ENCODE assay signal across 15 cellular contexts in genomic region chr2:229835601-229836283, GRCh38.
DNase-seq lines count a peak whose midpoint lies in the region; ATAC-seq, FAIRE-seq and TF ChIP-seq lines count a peak whose summit lies in the region.
"Had no signal": no experiment of that assay in that cellular context is flagged by ENCODE, and none has a peak within 500 bp of the region (broad histone marks: within the 10 kb centered on the region; RNA-seq: fewer than 3 reads in every experiment).

No MANE protein-coding gene starts in this region.

- no peak overlapping the region for H3K4me3 ChIP-seq in pancreas
- H3K4me3 ChIP-seq: heart left ventricle, uterus had no signal

- ATAC-seq in activated T-cell treated with anti-CD3 and anti-CD28 coated beads, Interleukin-2, amount 50 U/mL, for 4 hours = peak; percentile 37 to 48
- ATAC-seq in pancreas (no peak), GM21717 (IDR thresholded peaks at IDR 0.05; ENCODE audit: unreplicated experiment) (no peak)
- ATAC-seq: heart left ventricle had no signal

- no peaks in the 10 kb centered on the region for H3K27me3 Mint-ChIP-seq in activated T-cell treated with anti-CD3 and anti-CD28 coated beads, Interleukin-2, amount 50 U/mL, for 4 hours (ENCODE audit: low read depth)
- H3K27me3 Mint-ChIP-seq in HFFc6 (ENCODE audit: insufficient read depth) (no peaks in the 10 kb centered on the region), brain (no peaks in the 10 kb centered on the region)

- peaks cover 35% of the 10 kb centered on the region for H3K36me3 Mint-ChIP-seq in activated T-cell treated with anti-CD3 and anti-CD28 coated beads, Interleukin-2, amount 50 U/mL, for 4 hours (ENCODE audit: insufficient read depth)
- H3K36me3 Mint-ChIP-seq in HFFc6 (ENCODE audit: low read depth) = peaks cover 25% of the 10 kb centered on the region
- H3K36me3 Mint-ChIP-seq in brain = peaks cover 50% of the 10 kb centered on the region

- intact Hi-C loops in pancreas (cut with DNase I) = no loop called here

- H3K4me1 ChIP-seq in pancreas = peaks cover 0 to 3% (median 0%) of the 10 kb centered on the region in 3 donors
- H3K4me1 ChIP-seq: uterus had no signal

- no peaks in the 10 kb centered on the region for H3K9me3 Mint-ChIP-seq in activated T-cell treated with anti-CD3 and anti-CD28 coated beads, Interleukin-2, amount 50 U/mL, for 4 hours
- H3K9me3 Mint-ChIP-seq in HFFc6 = no peaks in the 10 kb centered on the region
- no peaks in the 10 kb centered on the region for H3K9me3 Mint-ChIP-seq in brain

- peak overlapping the region; percentile 48 for H3K4me3 Mint-ChIP-seq in activated T-cell treated with anti-CD3 and anti-CD28 coated beads, Interleukin-2, amount 50 U/mL, for 4 hours
- H3K4me3 Mint-ChIP-seq in HFFc6 = no peak overlapping the region
- no peak overlapping the region for H3K4me3 Mint-ChIP-seq in brain

- 89 to 94% methylated on average over 3 of the region's 3 CpGs for WGBS in pancreas, 2 donors

- H3K9me3 ChIP-seq in pancreas = no peaks in the 10 kb centered on the region
- H3K9me3 ChIP-seq: heart left ventricle, SK-N-SH, uterus had no signal

- H3K27ac ChIP-seq in pancreas = no peak overlapping the region
- H3K27ac ChIP-seq: heart left ventricle, uterus had no signal

- H3K36me3 ChIP-seq in pancreas = peaks cover 0 to 9% (median 0%) of the 10 kb centered on the region in 3 donors
- H3K36me3 ChIP-seq: uterus had no signal

- no peak for TF ChIP-seq CTCF in HFFc6 (IDR thresholded peaks at IDR 0.05)
- no peak for TF ChIP-seq CTCF in brain (conservative IDR thresholded peaks at IDR 0.05)
- TF ChIP-seq CTCF in pancreas (IDR thresholded peaks at IDR 0.05) = no peak

- H3K27ac Mint-ChIP-seq in HFFc6 (0 out of 2 replicates have a peak overlapping the region, but pooled peaks have one; percentile 15), brain (peak overlapping the region in 3 of 5 experiments; percentile 2 to 49 (median 25))

- peak; percentile 45 for FAIRE-seq in pancreas (lab: Jason Lieb, UNC)

- no peak for DNase-seq in activated T-cell treated with anti-CD3 and anti-CD28 coated beads, Interleukin-2, amount 50 U/mL, for 4 hours
- no peak for DNase-seq in activated T-cell treated with anti-CD3 and anti-CD28 coated beads, Interleukin-2, amount 50 U/mL, for 1 hour
- DNase-seq in HFFc6 (peak; percentile 45), pancreas (no peak), cerebellar nuclear complex (lab: John Stamatoyannopoulos, UW) (no peak)
- DNase-seq in stimulated activated CD4-positive, alpha-beta T cell treated with anti-CD3 and anti-CD28 coated beads, Interleukin-4, amount 100 ng/mL, for 1 hour = no peak
- DNase-seq: activated CD4-positive, alpha-beta T cell treated with anti-CD3 and anti-CD28 coated beads for 48 hours; effector CD8-positive, alpha-beta T cell; GF-D8; heart left ventricle; NCI-H82; SK-N-SH; uterus had no signal

- H3K27me3 ChIP-seq in pancreas = no peaks in the 10 kb centered on the region
- H3K27me3 ChIP-seq: heart left ventricle, uterus had no signal

- H3K4me1 Mint-ChIP-seq in activated T-cell treated with anti-CD3 and anti-CD28 coated beads, Interleukin-2, amount 50 U/mL, for 4 hours (ENCODE audit: low read depth) = peaks cover 66% of the 10 kb centered on the region
- peaks cover 20% of the 10 kb centered on the region for H3K4me1 Mint-ChIP-seq in HFFc6 (ENCODE audit: low read depth)
- H3K4me1 Mint-ChIP-seq in brain = peaks cover 23% of the 10 kb centered on the region

Comparison
In these comparisons a context has a peak if more than half of its experiments do, and no peak if none do; other contexts are left out.
1. ATAC-seq: peak in activated T-cell treated with anti-CD3 and anti-CD28 coated beads, Interleukin-2, amount 50 U/mL, for 4 hours (2 of 2); none in pancreas (0 of 4) and GM21717 (single experiment).